ENCODE assay signal across 25 cellular contexts in genomic region chr15:83714888-83715287, GRCh38.
DNase-seq lines count a peak whose midpoint lies in the region; ATAC-seq, FAIRE-seq and TF ChIP-seq lines count a peak whose summit lies in the region.
"Had no signal": no experiment of that assay in that cellular context is flagged by ENCODE, and none has a peak within 500 bp of the region (broad histone marks: within the 10 kb centered on the region; RNA-seq: fewer than 3 reads in every experiment).

No MANE protein-coding gene starts in this region.

- H3K79me1 ChIP-seq in neuronal stem cell (ENCODE audit: low read depth, low read length), result no peaks in the 10 kb centered on the region

- TF ChIP-seq CTCF in heart left ventricle (IDR thresholded peaks at IDR 0.05) (no peak), right atrium auricular region (IDR thresholded peaks at IDR 0.05) (no peak), choroid plexus epithelial cell (conservative IDR thresholded peaks at IDR 0.05; ENCODE audit: low read depth, low read length) (no peak), MM.1S (IDR thresholded peaks at IDR 0.05; ENCODE audit: low read length) (no peak)

- intact Hi-C loops in heart left ventricle (cut with DNase I), result no loop called here

- no peak overlapping the region for H3K23ac ChIP-seq in neuronal stem cell (ENCODE audit: low read depth, low read length, poor library complexity)

- peak in 3 of 4 donors; percentile 36 to 73 (median 69) for ATAC-seq in heart left ventricle

- H3K4me2 ChIP-seq in neuronal stem cell (ENCODE audit: insufficient read depth, low read length, poor library complexity, severe bottlenecking), result no peak overlapping the region
- H3K4me2 ChIP-seq in MM.1S (ENCODE audit: low read depth, low read length), result no peak overlapping the region

- TF ChIP-seq POLR2A in heart left ventricle (IDR thresholded peaks at IDR 0.05), result no peak

- no peak overlapping the region for H3K18ac ChIP-seq in neuronal stem cell (ENCODE audit: low read length)

- H3K4me1 ChIP-seq in heart left ventricle, result peaks cover 0 to 30% (median 0%) of the 10 kb centered on the region in 12 donors
- H3K4me1 ChIP-seq in right atrium auricular region, result no peaks in the 10 kb centered on the region
- no peaks in the 10 kb centered on the region for H3K4me1 ChIP-seq in neuronal stem cell (ENCODE audit: control insufficient read depth in 2 of 2, insufficient read depth in 1 of 2, low read depth in 1 of 2, low read length in 2 of 2)
- H3K4me1 ChIP-seq in MM.1S (ENCODE audit: low read length), result no peaks in the 10 kb centered on the region
- H3K4me1 ChIP-seq: Peyer's patch had no signal

- no peaks in the 10 kb centered on the region for H3K9me2 ChIP-seq in MM.1S (replicated peaks; ENCODE audit: insufficient read depth, low read length)

- H3K27ac ChIP-seq in heart left ventricle, result no peak overlapping the region
- no peak overlapping the region for H3K27ac ChIP-seq in right atrium auricular region
- no peak overlapping the region for H3K27ac ChIP-seq in neuronal stem cell (replicated peaks; ENCODE audit: low read length)
- H3K27ac ChIP-seq in MM.1S (ENCODE audit: low read length), result no peak overlapping the region
- H3K27ac ChIP-seq: C4-2B, Peyer's patch, SJSA1 had no signal

- H4K8ac ChIP-seq in neuronal stem cell (ENCODE audit: low read depth, low read length), result no peak overlapping the region

- H3K9ac ChIP-seq in neuronal stem cell (ENCODE audit: low read depth, low read length, poor library complexity) (peak overlapping the region; percentile 47), MM.1S (ENCODE audit: low read length) (no peak overlapping the region)

- DNase-seq in heart left ventricle (peak in 2 of 5 donors; percentile 15 to 42), right atrium auricular region (ENCODE audit: low spot score) (no peak), choroid plexus epithelial cell (ENCODE audit: low read depth) (peak; percentile 28), neuronal stem cell (ENCODE audit: low spot score) (no peak), T-helper 2 cell (no peak), MM.1S (no peak), frontal cortex (ENCODE audit: low spot score in 2 of 2) (no peak)
- no peak for DNase-seq in activated CD4-positive, CD25-positive, alpha-beta regulatory T cell treated with anti-CD3 and anti-CD28 coated beads, Interleukin-2, amount 50 U/mL, for 72 hours
- DNase-seq: AML-193; DMS53; GDM1; HFFc6; Kasumi-1; NCI-H1092; NCI-H1436; NCI-H187 treated with DMSO at 0.1 percent for 48 hours; NCI-H2107; NCI-H226; NCI-H524; NCI-H774; NK-92 treated with Interleukin-12 subunit alpha and Interleukin-12 subunit beta, amount 100 ng/mL, for 24 hours; Peyer's patch had no signal

- no peak overlapping the region for H2BK5ac ChIP-seq in neuronal stem cell (ENCODE audit: low read length)

- FAIRE-seq in frontal cortex (lab: Jason Lieb, UNC), result no peak
- FAIRE-seq: D721Med had no signal

- no peaks in the 10 kb centered on the region for H3F3A ChIP-seq in MM.1S (ENCODE audit: insufficient read depth, low read length)

- H4K20me1 ChIP-seq in MM.1S (ENCODE audit: insufficient read depth, low read length), result no peaks in the 10 kb centered on the region

- H3K14ac ChIP-seq in neuronal stem cell (ENCODE audit: low read length), result no peak overlapping the region

- H3K36me3 ChIP-seq in heart left ventricle (no peaks in the 10 kb centered on the region), right atrium auricular region (no peaks in the 10 kb centered on the region), neuronal stem cell (replicated peaks in 1 of 2; ENCODE audit: control insufficient read depth in 2 of 2, insufficient read depth in 2 of 2, low read length in 2 of 2) (no peaks in the 10 kb centered on the region), MM.1S (replicated peaks; ENCODE audit: insufficient read depth, low read length) (no peaks in the 10 kb centered on the region)
- H3K36me3 ChIP-seq: Peyer's patch, SJSA1 had no signal

- no peak overlapping the region for H4K91ac ChIP-seq in neuronal stem cell (ENCODE audit: low read depth, low read length, poor library complexity)

- H3K4me3 ChIP-seq in heart left ventricle, result no peak overlapping the region
- H3K4me3 ChIP-seq in right atrium auricular region, result no peak overlapping the region
- H3K4me3 ChIP-seq in choroid plexus epithelial cell (ENCODE audit: low read depth, low read length), result no peak overlapping the region
- no peak overlapping the region for H3K4me3 ChIP-seq in neuronal stem cell (ENCODE audit: low read length in 2 of 2)
- H3K4me3 ChIP-seq in MM.1S (ENCODE audit: low read length), result no peak overlapping the region
- H3K4me3 ChIP-seq: Peyer's patch, SJSA1 had no signal

- no peak overlapping the region for H2BK120ac ChIP-seq in neuronal stem cell (ENCODE audit: low read depth, low read length)

- no peak overlapping the region for H2BK12ac ChIP-seq in neuronal stem cell (ENCODE audit: low read length)

- H3K4ac ChIP-seq in neuronal stem cell (ENCODE audit: low read length), result no peak overlapping the region

- H3K27me3 ChIP-seq in heart left ventricle (no peaks in the 10 kb centered on the region), right atrium auricular region (no peaks in the 10 kb centered on the region), neuronal stem cell (ENCODE audit: control insufficient read depth in 3 of 3, insufficient read depth in 3 of 3, low read depth in 1 of 3, low read length in 3 of 3) (no peaks in the 10 kb centered on the region), MM.1S (replicated peaks; ENCODE audit: insufficient read depth, low read length) (no peaks in the 10 kb centered on the region)
- H3K27me3 ChIP-seq: Peyer's patch, SJSA1 had no signal

- H2BK15ac ChIP-seq in neuronal stem cell (ENCODE audit: low read length), result no peak overlapping the region

- H3K79me2 ChIP-seq in MM.1S (ENCODE audit: low read length), result no peaks in the 10 kb centered on the region

- H3K9me3 ChIP-seq in heart left ventricle, result no peaks in the 10 kb centered on the region
- H3K9me3 ChIP-seq in right atrium auricular region, result no peaks in the 10 kb centered on the region
- H3K9me3 ChIP-seq in neuronal stem cell (replicated peaks in 1 of 2; ENCODE audit: control insufficient read depth in 2 of 2, insufficient read depth in 1 of 2, low read depth in 1 of 2, low read length in 2 of 2), result no peaks in the 10 kb centered on the region
- H3K9me3 ChIP-seq in MM.1S (replicated peaks; ENCODE audit: insufficient read depth, low read length), result no peaks in the 10 kb centered on the region
- H3K9me3 ChIP-seq: Peyer's patch, SJSA1 had no signal

- H2AFZ ChIP-seq in neuronal stem cell (ENCODE audit: low read length) (no peak overlapping the region), MM.1S (ENCODE audit: low read length) (no peak overlapping the region)

- no peak overlapping the region for H2AK5ac ChIP-seq in neuronal stem cell (ENCODE audit: low read depth, low read length)
